9 cellular contexts compared by ENCODE assay signal in genomic region chr7:105009667-105010537, GRCh38. TPM values are rescaled to one million over a fixed set of nuclear protein-coding genes. Genes with fewer than 3 reads are reported as not detected.
DNase-seq lines count a peak whose midpoint lies in the region; ATAC-seq and TF ChIP-seq lines count a peak whose summit lies in the region.
"Had no signal": no experiment of that assay in that cellular context is flagged by ENCODE, and none has a peak within 500 bp of the region (broad histone marks: within the 10 kb centered on the region; RNA-seq: fewer than 3 reads in every experiment).

No MANE protein-coding gene starts in this region.

- no peak for TF ChIP-seq POLR2A in NB4 (IDR thresholded peaks at IDR 0.05; ENCODE audit: extremely low read depth, insufficient read length)

- H3K27ac Mint-ChIP-seq in nephron, result peak overlapping the region; percentile 100

- peaks cover 32% of the 10 kb centered on the region for H3K36me3 ChIP-seq in BE2C
- no peaks in the 10 kb centered on the region for H3K36me3 ChIP-seq in effector memory CD4-positive, alpha-beta T cell (ENCODE audit: control insufficient read depth, insufficient read depth, low read length)

- H3K36me3 Mint-ChIP-seq in nephron (ENCODE audit: low read depth), result peaks cover 23% of the 10 kb centered on the region

- no peak for TF ChIP-seq CTCF in BE2C (IDR thresholded peaks at IDR 0.05; ENCODE audit: low read depth, low read length)
- TF ChIP-seq CTCF in NB4 (IDR thresholded peaks at IDR 0.05; ENCODE audit: low read depth, low read length), result no peak
- no peak for TF ChIP-seq CTCF in nephron (IDR thresholded peaks at IDR 0.05; ENCODE audit: unreplicated experiment in 3 of 3)

- H3K27ac ChIP-seq in effector memory CD4-positive, alpha-beta T cell (ENCODE audit: insufficient read depth, low read length, poor library complexity, severe bottlenecking), result peak overlapping the region; percentile 100

- H3K9me3 ChIP-seq in BE2C, result no peaks in the 10 kb centered on the region
- H3K9me3 ChIP-seq in effector memory CD4-positive, alpha-beta T cell (ENCODE audit: control insufficient read depth, low read length), result no peaks in the 10 kb centered on the region

- no peak for ATAC-seq in GM19351 (IDR thresholded peaks at IDR 0.05; ENCODE audit: unreplicated experiment)

- peak overlapping the region; percentile 93 to 99 (median 98) for H3K4me3 Mint-ChIP-seq in nephron

- peaks cover 38% of the 10 kb centered on the region for H3K4me1 Mint-ChIP-seq in nephron

- no peak for DNase-seq in BE2C
- no peak for DNase-seq in NB4 (ENCODE audit: low read depth)
- no peak for DNase-seq in effector memory CD4-positive, alpha-beta T cell
- no peak for DNase-seq in cerebellar nuclear complex (lab: John Stamatoyannopoulos, UW)
- no peak for DNase-seq in NAMALWA (ENCODE audit: low spot score)
- DNase-seq in stimulated activated CD8-positive, alpha-beta memory T cell treated with anti-CD3 and anti-CD28 coated beads, Interleukin-4, amount 100 ng/mL, for 48 hours, result no peak
- DNase-seq: SIG-M5 had no signal

- no peaks in the 10 kb centered on the region for H3K27me3 ChIP-seq in BE2C
- H3K27me3 ChIP-seq in effector memory CD4-positive, alpha-beta T cell (replicated peaks; ENCODE audit: control insufficient read depth, insufficient read depth, low read length, poor library complexity, severe bottlenecking), result no peaks in the 10 kb centered on the region

- H3K4me1 ChIP-seq in BE2C, result peaks cover 3% of the 10 kb centered on the region
- H3K4me1 ChIP-seq in effector memory CD4-positive, alpha-beta T cell (ENCODE audit: control insufficient read depth, insufficient read depth, low read length, poor library complexity, severe bottlenecking), result peaks cover 20% of the 10 kb centered on the region

- H3K4me3 ChIP-seq in BE2C (ENCODE audit: low read depth, low read length) (peak overlapping the region; percentile 98), NB4 (ENCODE audit: low read depth, low read length) (peak overlapping the region; percentile 72)
- H3K4me3 ChIP-seq in effector memory CD4-positive, alpha-beta T cell (ENCODE audit: insufficient read depth, low read depth, low read length, poor library complexity, severe bottlenecking), result peak overlapping the region; percentile 99

- peaks cover 3% of the 10 kb centered on the region for H3K27me3 Mint-ChIP-seq in nephron (ENCODE audit: low read depth)

- H3K9me3 Mint-ChIP-seq in nephron, result no peaks in the 10 kb centered on the region

RNA-seq across cellular contexts. Expression of gene KMT2E, which starts 4.1 kb away (rescaled TPM):
- polyA plus RNA-seq in BE2C (2012; ENCODE audit: insufficient read depth, insufficient read length, low read depth), result 41.2 TPM
